8 cellular contexts compared by ENCODE assay signal in the genomic region with DNA sequence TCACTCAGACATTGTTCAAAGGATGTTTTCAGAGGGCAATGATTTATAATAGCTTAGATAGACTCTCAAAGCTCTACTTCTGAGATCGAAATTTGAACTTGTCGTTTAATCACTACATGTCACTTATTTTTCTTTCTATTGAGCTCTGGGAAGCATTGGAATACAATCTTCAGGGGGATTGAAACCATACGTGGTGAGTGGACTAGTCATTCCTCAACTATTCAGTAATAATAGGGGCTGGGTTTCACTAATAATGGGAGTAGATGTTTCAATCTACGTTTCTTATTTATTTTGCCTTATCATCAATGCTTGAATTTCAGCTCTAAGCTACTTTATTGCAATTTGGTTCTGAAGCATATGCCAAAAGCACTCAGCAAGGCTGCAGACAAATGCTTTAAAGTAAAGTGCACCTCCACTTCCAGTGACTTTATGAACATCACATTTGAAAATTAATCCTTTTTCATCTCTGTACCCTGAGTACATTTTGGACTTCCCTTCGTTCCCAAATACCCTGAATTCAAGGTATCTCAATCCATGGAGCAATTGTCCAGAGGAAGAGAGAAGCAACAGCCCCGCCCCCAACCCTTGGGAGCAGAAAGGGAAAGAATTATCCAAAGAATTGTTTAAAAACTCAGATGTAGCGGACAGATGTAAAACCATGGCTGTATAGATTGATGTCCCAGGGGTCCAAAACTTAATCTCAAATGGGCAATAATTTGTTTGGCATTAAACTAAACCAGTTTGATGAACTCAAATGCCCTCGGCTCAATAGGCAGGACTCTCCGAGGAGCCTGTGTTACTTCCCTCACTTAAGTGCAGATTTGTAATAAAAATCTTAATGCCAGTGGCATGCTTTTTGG.
DNase-seq lines count a peak whose midpoint lies in the region; ATAC-seq, FAIRE-seq and TF ChIP-seq lines count a peak whose summit lies in the region.

No MANE protein-coding gene starts in this region.

- no peaks in the 10 kb centered on the region for H3K9me3 ChIP-seq in DOHH2 (ENCODE audit: control insufficient read depth, insufficient read depth, low read length)
- no peaks in the 10 kb centered on the region for H3K9me3 ChIP-seq in MM.1S (replicated peaks; ENCODE audit: insufficient read depth, low read length)
- H3K9me3 ChIP-seq in osteoblast (ENCODE audit: low read depth, low read length): no peaks in the 10 kb centered on the region

- H2AFZ ChIP-seq in MM.1S (ENCODE audit: low read length) (peak overlapping the region; percentile 68), osteoblast (ENCODE audit: low read length) (peak overlapping the region; percentile 88)

- peak overlapping the region; percentile 82 for H3K4me2 ChIP-seq in DOHH2 (ENCODE audit: low read length)
- peak overlapping the region; percentile 82 for H3K4me2 ChIP-seq in MM.1S (ENCODE audit: low read depth, low read length)
- H3K4me2 ChIP-seq in osteoblast (ENCODE audit: insufficient read depth, low read length): peak overlapping the region; percentile 85

- DNase-seq in MM.1S (peak; percentile 27), frontal cortex (ENCODE audit: low spot score in 2 of 2) (peak; percentile 26 to 30), osteoblast (ENCODE audit: insufficient read length, low spot score, missing footprints) (no peak), NK-92 (lab: John Stamatoyannopoulos, UW; ENCODE audit: unreplicated experiment) (no peak), posterior vena cava (ENCODE audit: low spot score) (no peak)

- TF ChIP-seq CTCF in DOHH2 (IDR thresholded peaks at IDR 0.05; ENCODE audit: low read depth, low read length, poor library complexity, severe bottlenecking): no peak
- no peak for TF ChIP-seq CTCF in MM.1S (IDR thresholded peaks at IDR 0.05; ENCODE audit: low read length)
- TF ChIP-seq CTCF in WI38 (IDR thresholded peaks at IDR 0.05; ENCODE audit: low read depth, low read length): no peak
- no peak for TF ChIP-seq CTCF in osteoblast (IDR thresholded peaks at IDR 0.05; ENCODE audit: extremely low read depth, low read depth, low read length)

- H3K79me2 ChIP-seq in DOHH2 (ENCODE audit: control insufficient read depth, low read length): peaks cover 6% of the 10 kb centered on the region
- H3K79me2 ChIP-seq in MM.1S (ENCODE audit: low read length): peaks cover 7% of the 10 kb centered on the region; the same call in 1 of the 2 replicates
- no peaks in the 10 kb centered on the region for H3K79me2 ChIP-seq in osteoblast (ENCODE audit: insufficient read depth, low read length)

- H4K20me1 ChIP-seq in DOHH2 (ENCODE audit: control insufficient read depth, insufficient read depth, low read depth, low read length) (no peaks in the 10 kb centered on the region), MM.1S (ENCODE audit: insufficient read depth, low read length) (no peaks in the 10 kb centered on the region), osteoblast (ENCODE audit: insufficient read depth, low read length) (no peaks in the 10 kb centered on the region)

- H3K36me3 ChIP-seq in DOHH2 (ENCODE audit: control insufficient read depth, low read length) (peaks cover 5% of the 10 kb centered on the region; the same call in 1 of the 2 replicates), MM.1S (replicated peaks; ENCODE audit: insufficient read depth, low read length) (no peaks in the 10 kb centered on the region), osteoblast (ENCODE audit: insufficient read depth, low read length) (no peaks in the 10 kb centered on the region)

- H3F3A ChIP-seq in DOHH2 (ENCODE audit: control insufficient read depth, insufficient read depth) (peaks cover 31% of the 10 kb centered on the region), MM.1S (ENCODE audit: insufficient read depth, low read length) (peaks cover 38% of the 10 kb centered on the region)

- no peaks in the 10 kb centered on the region for H3K27me3 ChIP-seq in DOHH2 (ENCODE audit: control insufficient read depth, low read length)
- H3K27me3 ChIP-seq in MM.1S (replicated peaks; ENCODE audit: insufficient read depth, low read length): no peaks in the 10 kb centered on the region
- H3K27me3 ChIP-seq in osteoblast (ENCODE audit: insufficient read depth, low read length): no peaks in the 10 kb centered on the region

- H3K27ac ChIP-seq in DOHH2 (ENCODE audit: low read depth, low read length): peak overlapping the region; percentile 89
- peak overlapping the region; percentile 97 for H3K27ac ChIP-seq in MM.1S (ENCODE audit: low read length)
- H3K27ac ChIP-seq in osteoblast (ENCODE audit: low read depth, low read length): peak overlapping the region; percentile 87

- ATAC-seq in HG02588 (IDR thresholded peaks at IDR 0.05; ENCODE audit: unreplicated experiment): no peak

- FAIRE-seq in frontal cortex (lab: Jason Lieb, UNC): no peak

- H3K9ac ChIP-seq in MM.1S (ENCODE audit: low read length): peak overlapping the region; percentile 96

- H3K4me3 ChIP-seq in DOHH2 (ENCODE audit: low read length): peak overlapping the region; percentile 88
- H3K4me3 ChIP-seq in MM.1S (ENCODE audit: low read length): peak overlapping the region; percentile 66
- H3K4me3 ChIP-seq in WI38 (ENCODE audit: low read depth, low read length): peak overlapping the region; percentile 82
- peak overlapping the region; percentile 67 for H3K4me3 ChIP-seq in osteoblast (ENCODE audit: insufficient read depth, low read length)

- intact Hi-C loops in posterior vena cava (cut with DNase I): no loop called here

- H3K4me1 ChIP-seq in DOHH2 (ENCODE audit: control insufficient read depth, low read length): peaks cover 30% of the 10 kb centered on the region
- H3K4me1 ChIP-seq in MM.1S (ENCODE audit: low read length): peaks cover 7% of the 10 kb centered on the region
- peaks cover 16% of the 10 kb centered on the region for H3K4me1 ChIP-seq in osteoblast (ENCODE audit: insufficient read depth, low read length)

- H3K9me2 ChIP-seq in DOHH2 (replicated peaks; ENCODE audit: control insufficient read depth, low read length) (no peaks in the 10 kb centered on the region), MM.1S (replicated peaks; ENCODE audit: insufficient read depth, low read length) (no peaks in the 10 kb centered on the region)

Comparison
In these comparisons a context has a peak if more than half of its experiments do, and no peak if none do; other contexts are left out.
1. DNase-seq: peak in MM.1S (single experiment) and frontal cortex (2 of 2); none in osteoblast (single experiment), NK-92 (single experiment) and posterior vena cava (single experiment).
2. Peak in every context shown above with its lines, with median percentiles within 50 percentile points of each other: H3K27ac ChIP-seq, H3K4me2 ChIP-seq and H3K4me3 ChIP-seq.